9 cellular contexts compared by ENCODE assay signal in genomic region chr6:167907837-167908681, GRCh38.
A peak's percentile ranks its signal among the peaks of the same experiment; 100 is the strongest.
DNase-seq lines count a peak whose midpoint lies in the region; ATAC-seq, FAIRE-seq and TF ChIP-seq lines count a peak whose summit lies in the region.
"Had no signal": no experiment of that assay in that cellular context is flagged by ENCODE, and none has a peak within 500 bp of the region (broad histone marks: within the 10 kb centered on the region; RNA-seq: fewer than 3 reads in every experiment).

No MANE protein-coding gene starts in this region.

- peak; percentile 74 for TF ChIP-seq CTCF in RWPE2 (IDR thresholded peaks at IDR 0.05; ENCODE audit: poor library complexity, severe bottlenecking)
- TF ChIP-seq CTCF in left ventricle myocardium inferior (IDR thresholded peaks at IDR 0.05; ENCODE audit: borderline replicate concordance), result peak; percentile 74

- H3K36me3 ChIP-seq in RWPE2 (ENCODE audit: low read depth) (peaks cover 63% of the 10 kb centered on the region), left ventricle myocardium inferior (peaks cover 42% of the 10 kb centered on the region)

- H3K9me3 ChIP-seq in RWPE2 (ENCODE audit: severe bottlenecking) (no peaks in the 10 kb centered on the region), left ventricle myocardium inferior (replicated peaks) (no peaks in the 10 kb centered on the region)

- ATAC-seq in Right ventricle myocardium superior (ENCODE audit: poor library complexity) (peak; percentile 62), Right ventricle myocardium inferior (no peak), RWPE2 (ENCODE audit: low read depth) (peak; percentile 66), GM19328 (IDR thresholded peaks at IDR 0.05; ENCODE audit: unreplicated experiment) (no peak), GM21529 (IDR thresholded peaks at IDR 0.05; ENCODE audit: unreplicated experiment) (no peak)

- DNase-seq in Right ventricle myocardium superior, result no peak
- DNase-seq in Right ventricle myocardium inferior (ENCODE audit: missing footprints), result no peak
- DNase-seq in RWPE2 (ENCODE audit: low spot score), result no peak
- DNase-seq in left ventricle myocardium inferior, result no peak
- peak; percentile 14 for DNase-seq in urothelium cell line (ENCODE audit: low spot score)
- DNase-seq in NCI-H2081 treated with DMSO at 0.1 percent for 48 hours (lab: John Stamatoyannopoulos, UW), result no peak
- DNase-seq: naive B cell had no signal

- intact Hi-C loops in Right ventricle myocardium superior (cut with DNase I) (loop anchor here (10.0 kb wide), 1 partner anchor 147 kb away; no protein-coding TSS in a partner anchor), Right ventricle myocardium inferior (cut with DNase I) (loop anchor here (2.0 to 5.0 kb wide), 3 partner anchors 149 to 225 kb away; no protein-coding TSS in a partner anchor), left ventricle myocardium inferior (cut with micrococcal nuclease) (loop anchor here (5.0 kb wide), 1 partner anchor 224 kb away; no protein-coding TSS in a partner anchor)

- no peak overlapping the region for H3K27ac ChIP-seq in RWPE2 (ENCODE audit: poor library complexity, severe bottlenecking)
- peak overlapping the region; percentile 50 for H3K27ac ChIP-seq in left ventricle myocardium inferior (replicated peaks)

- FAIRE-seq in urothelium cell line (lab: Jason Lieb, UNC), result no peak

- H3K4me1 ChIP-seq in RWPE2 (ENCODE audit: insufficient read depth, poor library complexity, severe bottlenecking) (peaks cover 8% of the 10 kb centered on the region), left ventricle myocardium inferior (peaks cover 22% of the 10 kb centered on the region)

- H3K27me3 ChIP-seq in RWPE2 (ENCODE audit: insufficient read depth, poor library complexity, severe bottlenecking) (no peaks in the 10 kb centered on the region), left ventricle myocardium inferior (ENCODE audit: low read depth) (no peaks in the 10 kb centered on the region)

- no peak overlapping the region for H3K4me3 ChIP-seq in RWPE2 (ENCODE audit: severe bottlenecking)
- peak overlapping the region; percentile 16 for H3K4me3 ChIP-seq in left ventricle myocardium inferior

Comparison
In these comparisons a context has a peak if more than half of its experiments do, and no peak if none do; other contexts are left out.
1. ATAC-seq: peak in Right ventricle myocardium superior (single experiment) and RWPE2 (single experiment); none in Right ventricle myocardium inferior (single experiment), GM19328 (single experiment) and GM21529 (single experiment).